ENCODE assay signal across 11 cellular contexts in genomic region chr22:50612715-50613221, GRCh38. TPM values are rescaled to one million over a fixed set of nuclear protein-coding genes. Genes with fewer than 3 reads are reported as not detected.
DNase-seq lines count a peak whose midpoint lies in the region; ATAC-seq, FAIRE-seq and TF ChIP-seq lines count a peak whose summit lies in the region.
"Had no signal": no experiment of that assay in that cellular context is flagged by ENCODE, and none has a peak within 500 bp of the region (broad histone marks: within the 10 kb centered on the region; RNA-seq: fewer than 3 reads in every experiment).

No MANE protein-coding gene starts in this region.

- no peak for TF ChIP-seq POLR2A in GM12878 (IDR thresholded peaks at IDR 0.05; ENCODE audit: low read depth, low read length)

- TF ChIP-seq RAD21 in GM12878 (IDR thresholded peaks at IDR 0.05; ENCODE audit: insufficient read depth, low read depth, low read length), result no peak

- H3K36me3 ChIP-seq in H7 (replicated peaks; ENCODE audit: control insufficient read depth, insufficient read depth, low read length) (no peaks in the 10 kb centered on the region), GM12878 (ENCODE audit: control insufficient read depth in 2 of 2, insufficient read depth in 2 of 2, low read length in 1 of 2) (no peaks in the 10 kb centered on the region), mucosa of rectum (ENCODE audit: control insufficient read depth in 2 of 2, insufficient read depth in 2 of 2, low read length in 2 of 2) (no peaks in the 10 kb centered on the region)

- H3K9ac ChIP-seq in GM12878 (ENCODE audit: control insufficient read depth, insufficient read depth, low read length), result no peak overlapping the region
- H3K9ac ChIP-seq in mucosa of rectum (ENCODE audit: low read depth in 1 of 2, low read length in 2 of 2), result peak overlapping the region; percentile 14 to 74

- no peaks in the 10 kb centered on the region for H4K20me1 ChIP-seq in GM12878 (ENCODE audit: control insufficient read depth, insufficient read depth)

- H3K9me3 ChIP-seq in GM12878 (replicated peaks; ENCODE audit: control insufficient read depth, insufficient read depth, low read length) (no peaks in the 10 kb centered on the region), mucosa of rectum (ENCODE audit: control insufficient read depth in 2 of 2, low read length in 2 of 2) (no peaks in the 10 kb centered on the region)

- no peak overlapping the region for H3K4me2 ChIP-seq in GM12878 (ENCODE audit: control insufficient read depth, insufficient read depth)

- SMC1A ChIA-PET in GM12878 (lab: Charles Lee; ENCODE audit: uncharacterized antibody, unreplicated experiment), result interaction anchor here (0.6 kb wide), 1 partner anchor 105 kb away, joined by 3 read pairs; the partner anchor contains the start of genes LMF2 and NCAPH2

- H2AFZ ChIP-seq in GM12878 (ENCODE audit: control insufficient read depth, low read depth, low read length), result no peak overlapping the region

- RAD21 ChIA-PET in GM12878 (lab: Charles Lee; ENCODE audit: unreplicated experiment), result interaction anchor here (1.2 kb wide), 1 partner anchor 72 kb away, joined by 3 read pairs; no protein-coding TSS in a partner anchor

- no peaks in the 10 kb centered on the region for H3K4me1 ChIP-seq in GM12878 (ENCODE audit: control insufficient read depth, insufficient read depth, low read length)
- peaks cover 9 to 12% of the 10 kb centered on the region in 2 donors for H3K4me1 ChIP-seq in mucosa of rectum (ENCODE audit: control insufficient read depth in 2 of 2, insufficient read depth in 2 of 2, low read length in 2 of 2)

- BruUV-seq in GM12878 (replicated peaks; lab: Mats Ljungman, UMichigan), result no TSS peak

- 33% methylated on average over 12 of the region's 22 CpGs for WGBS in GM12878 (ENCODE audit: insufficient coverage, insufficient replicate concordance, low lambda C conversion rate, missing lambda C conversion rate)

- no peak for FAIRE-seq in GM12878 (lab: Jason Lieb, UNC)

- CTCF ChIA-PET in GM12878 (lab: Yijun Ruan, JAX), result interaction anchor here (0.6 to 2.2 kb wide), 2 partner anchors 9 to 118 kb away, joined by 3 to 10 read pairs; no protein-coding TSS in a partner anchor

- POLR2A ChIA-PET in GM12878 (lab: Charles Lee), result no interaction called here

- in situ Hi-C loops in GM12878 (cut with MboI), result loop anchor here (10.0 kb wide), 1 partner anchor 358 kb away; the partner anchor contains the start of gene HDAC10

- no peak overlapping the region for H3K27ac ChIP-seq in GM12878 (ENCODE audit: control insufficient read depth, insufficient read depth)
- peak overlapping the region; percentile 86 to 88 for H3K27ac ChIP-seq in mucosa of rectum (ENCODE audit: low read depth in 2 of 2, low read length in 2 of 2)

- no peak for TF ChIP-seq CTCF in GM12878 (IDR thresholded peaks at IDR 0.05 in 2 of 3, conservative IDR thresholded peaks at IDR 0.05 in 1 of 3; ENCODE audit: control insufficient read depth in 2 of 3, extremely low read depth in 1 of 3, insufficient read depth in 1 of 3, low read depth in 3 of 3, low read length in 3 of 3)

- H3K4me3 ChIP-seq in H7 (ENCODE audit: insufficient read depth, low read depth, low read length), result no peak overlapping the region
- H3K4me3 ChIP-seq in GM12878, result no peak overlapping the region
- peak overlapping the region; percentile 6 to 31 for H3K4me3 ChIP-seq in mucosa of rectum (ENCODE audit: low read length in 2 of 2)

- intact Hi-C loops in GM12878 (cut with micrococcal nuclease; ENCODE audit: unreplicated experiment), result no loop called here

- peaks cover 8% of the 10 kb centered on the region; the same call in 1 of the 2 replicates for H3K27me3 ChIP-seq in H7 (ENCODE audit: control insufficient read depth, insufficient read depth, low read length)
- H3K27me3 ChIP-seq in GM12878 (replicated peaks in 1 of 2; ENCODE audit: control insufficient read depth in 2 of 2, insufficient read depth in 2 of 2, low read length in 1 of 2), result no peaks in the 10 kb centered on the region; a peak in 1 of 4 replicates
- peaks cover 0 to 3% of the 10 kb centered on the region in 2 donors for H3K27me3 ChIP-seq in mucosa of rectum (ENCODE audit: control insufficient read depth in 2 of 2, insufficient read depth in 2 of 2, low read length in 2 of 2)

- ATAC-seq in GM12878 (peak; percentile 83), HG02588 (IDR thresholded peaks at IDR 0.05; ENCODE audit: unreplicated experiment) (no peak)

- H3K79me2 ChIP-seq in GM12878 (ENCODE audit: control insufficient read depth, insufficient read depth, low read length), result no peaks in the 10 kb centered on the region

- TF ChIP-seq EP300 in GM12878 (IDR thresholded peaks at IDR 0.05; ENCODE audit: borderline replicate concordance in 1 of 2, control insufficient read depth in 1 of 2, low read depth in 2 of 2, low read length in 2 of 2), result no peak

- DNase-seq in DMS53 (lab: John Stamatoyannopoulos, UW), result peak; percentile 59
- DNase-seq in DMS53 treated with DMSO at 0.1 percent for 48 hours (lab: John Stamatoyannopoulos, UW; ENCODE audit: unreplicated experiment), result no peak
- peak; percentile 98 for DNase-seq in H7
- no peak for DNase-seq in GM12878 (ENCODE audit: low read depth, low spot score)
- DNase-seq in C1 segment of cervical spinal cord (lab: John Stamatoyannopoulos, UW), result no peak
- DNase-seq in NCI-H446 (lab: John Stamatoyannopoulos, UW), result no peak
- DNase-seq: 8988T, foreskin melanocyte, NCI-H187 treated with DMSO at 0.1 percent for 48 hours had no signal

RNA-seq across cellular contexts. Expression of gene MAPK8IP2, which starts 12.2 kb away (rescaled TPM):
- total RNA-seq in H7 (2014; rRNA removed; shearing (Covaris generic)), result 1.7 and 3.4 TPM in 2 replicates
- total RNA-seq in GM12878 (2013; cell fraction: nucleolus; rRNA removed), result 0.07 and 0.15 TPM in 2 replicates
- total RNA-seq in GM12878 (2014; rRNA removed), result 0.11 TPM in 2 replicates
- total RNA-seq in GM12878 (2014; rRNA removed; fragmentation: Illumina TruSeq; extraction: Trizol), result 0.04 and 0.05 TPM in 2 replicates
- 0.13 and 0.21 TPM in 2 replicates for total RNA-seq in GM12878 (2021)
- polyA plus RNA-seq in GM12878 (2011; ENCODE audit: low read depth), result 0.08 TPM
- polyA plus RNA-seq in GM12878 (2011; rRNA removed), result 0.01 and 0.03 TPM in 2 replicates
- 0.03 and 0.04 TPM in 2 replicates for polyA plus RNA-seq in GM12878 (2011; cell fraction: cytosol; rRNA removed)
- 0.13 and 0.25 TPM in 2 replicates for polyA plus RNA-seq in GM12878 (2011; cell fraction: nucleus; rRNA removed)
- polyA plus RNA-seq in GM12878 (2012), result 0.11 TPM in 2 replicates
- 0.01 TPM in 1 of 2 replicates, not detected in the other for polyA plus RNA-seq in GM12878 (2014; fragmentation: Illumina TruSeq; extraction: Trizol)
- polyA plus RNA-seq in GM12878 (2014; fragmentation: Nextera tagmentation; extraction: Ambion mirVana), result not detected
- 0.08 and 0.13 TPM in 2 replicates for polyA plus RNA-seq in GM12878 (2014; rRNA removed)
- not detected for polyA plus RNA-seq in GM12878 (2016; fragmentation: Nextera tagmentation; extraction: Ambion mirVana)
- polyA minus RNA-seq in GM12878 (2011; rRNA and poly(A)+ RNA removed), result 0.05 TPM in 1 of 2 replicates, not detected in the other
- not detected in 2 replicates for polyA minus RNA-seq in GM12878 (2011; cell fraction: cytosol; rRNA and poly(A)+ RNA removed)
- 0.10 TPM in 1 of 2 replicates, not detected in the other for polyA minus RNA-seq in GM12878 (2011; cell fraction: nucleus; rRNA and poly(A)+ RNA removed)

RNA-seq across cellular contexts. Expression of gene ARSA, which starts 15.2 kb away (rescaled TPM):
- 9.5 and 11.3 TPM in 2 replicates for total RNA-seq in H7 (2014; rRNA removed; shearing (Covaris generic))
- 16.9 and 17.4 TPM in 2 replicates for total RNA-seq in GM12878 (2013; cell fraction: nucleolus; rRNA removed)
- total RNA-seq in GM12878 (2014; rRNA removed) (16.7 and 18.9 TPM in 2 replicates), GM12878 (2014; rRNA removed; fragmentation: Illumina TruSeq; extraction: Trizol) (3.2 and 3.7 TPM in 2 replicates), GM12878 (2021) (24.5 and 26.3 TPM in 2 replicates)
- polyA plus RNA-seq in GM12878 (2011; ENCODE audit: low read depth), result 4.9 TPM
- polyA plus RNA-seq in GM12878 (2011; rRNA removed) (1.3 and 5.4 TPM in 2 replicates), GM12878 (2014; fragmentation: Illumina TruSeq; extraction: Trizol) (0.21 and 2.6 TPM in 2 replicates), GM12878 (2014; fragmentation: Nextera tagmentation; extraction: Ambion mirVana) (1 to 10 TPM in 1 of 2 experiments, under 1 TPM in 1; 0.39 to 1.7 TPM), GM12878 (2014; rRNA removed) (22.1 and 24.3 TPM in 2 replicates), GM12878 (2016; fragmentation: Nextera tagmentation; extraction: Ambion mirVana) (10 to 100 TPM; 14.2 to 14.3 TPM)
- polyA plus RNA-seq in GM12878 (2011; cell fraction: cytosol; rRNA removed), result 5.4 and 8.9 TPM in 2 replicates
- 63.6 and 77.8 TPM in 2 replicates for polyA plus RNA-seq in GM12878 (2011; cell fraction: nucleus; rRNA removed)
- 15.5 and 16.4 TPM in 2 replicates for polyA plus RNA-seq in GM12878 (2012)
- 1.7 and 3.0 TPM in 2 replicates for polyA minus RNA-seq in GM12878 (2011; rRNA and poly(A)+ RNA removed)
- 2.9 and 4.7 TPM in 2 replicates for polyA minus RNA-seq in GM12878 (2011; cell fraction: cytosol; rRNA and poly(A)+ RNA removed)
- polyA minus RNA-seq in GM12878 (2011; cell fraction: nucleus; rRNA and poly(A)+ RNA removed), result 11.1 and 20.8 TPM in 2 replicates

RNA-seq across cellular contexts. Expression of gene CHKB, which starts 30.1 kb away (rescaled TPM):
- total RNA-seq in H7 (2014; rRNA removed; shearing (Covaris generic)), result 42.1 and 54.5 TPM in 2 replicates
- total RNA-seq in GM12878 (2013; cell fraction: nucleolus; rRNA removed), result 97.2 and 101 TPM in 2 replicates
- 53.5 and 58.4 TPM in 2 replicates for total RNA-seq in GM12878 (2014; rRNA removed)
- total RNA-seq in GM12878 (2014; rRNA removed; fragmentation: Illumina TruSeq; extraction: Trizol), result 36.4 and 37.9 TPM in 2 replicates
- total RNA-seq in GM12878 (2021), result 57.5 and 62.4 TPM in 2 replicates
- polyA plus RNA-seq in GM12878 (2011; ENCODE audit: low read depth), result 44.0 TPM
- polyA plus RNA-seq in GM12878 (2011; rRNA removed), result 46.7 and 56.3 TPM in 2 replicates
- polyA plus RNA-seq in GM12878 (2011; cell fraction: cytosol; rRNA removed), result 45.3 and 53.9 TPM in 2 replicates
- polyA plus RNA-seq in GM12878 (2011; cell fraction: nucleus; rRNA removed), result 254 and 292 TPM in 2 replicates
- 62.2 and 66.5 TPM in 2 replicates for polyA plus RNA-seq in GM12878 (2012)
- polyA plus RNA-seq in GM12878 (2014; fragmentation: Illumina TruSeq; extraction: Trizol), result 59.5 and 67.9 TPM in 2 replicates
- polyA plus RNA-seq in GM12878 (2014; fragmentation: Nextera tagmentation; extraction: Ambion mirVana), result 10 to 100 TPM in 1 of 2 experiments, 1 to 10 TPM in 1; 10.0 to 20.6 TPM
- polyA plus RNA-seq in GM12878 (2014; rRNA removed), result 85.9 and 93.9 TPM in 2 replicates
- polyA plus RNA-seq in GM12878 (2016; fragmentation: Nextera tagmentation; extraction: Ambion mirVana), result 10 to 100 TPM; 39.0 to 57.6 TPM
- 11.6 and 22.6 TPM in 2 replicates for polyA minus RNA-seq in GM12878 (2011; rRNA and poly(A)+ RNA removed)
- 8.3 and 11.9 TPM in 2 replicates for polyA minus RNA-seq in GM12878 (2011; cell fraction: cytosol; rRNA and poly(A)+ RNA removed)
- polyA minus RNA-seq in GM12878 (2011; cell fraction: nucleus; rRNA and poly(A)+ RNA removed), result 30.1 and 48.3 TPM in 2 replicates

RNA-seq across cellular contexts. Expression of gene CPT1B, which starts 34.5 kb away (rescaled TPM):
- 24.0 and 27.6 TPM in 2 replicates for total RNA-seq in H7 (2014; rRNA removed; shearing (Covaris generic))
- 75.2 and 82.7 TPM in 2 replicates for total RNA-seq in GM12878 (2013; cell fraction: nucleolus; rRNA removed)
- 28.3 and 28.9 TPM in 2 replicates for total RNA-seq in GM12878 (2014; rRNA removed)
- 12.0 and 13.6 TPM in 2 replicates for total RNA-seq in GM12878 (2014; rRNA removed; fragmentation: Illumina TruSeq; extraction: Trizol)
- 37.0 and 40.8 TPM in 2 replicates for total RNA-seq in GM12878 (2021)
- 29.0 TPM for polyA plus RNA-seq in GM12878 (2011; ENCODE audit: low read depth)
- polyA plus RNA-seq in GM12878 (2011; rRNA removed), result 26.0 and 36.2 TPM in 2 replicates
- 30.5 and 42.8 TPM in 2 replicates for polyA plus RNA-seq in GM12878 (2011; cell fraction: cytosol; rRNA removed)
- polyA plus RNA-seq in GM12878 (2011; cell fraction: nucleus; rRNA removed), result 387 and 439 TPM in 2 replicates
- 44.1 and 46.1 TPM in 2 replicates for polyA plus RNA-seq in GM12878 (2012)
- 21.0 and 24.5 TPM in 2 replicates for polyA plus RNA-seq in GM12878 (2014; fragmentation: Illumina TruSeq; extraction: Trizol)
- polyA plus RNA-seq in GM12878 (2014; fragmentation: Nextera tagmentation; extraction: Ambion mirVana), result 1 to 10 TPM; 3.5 to 5.7 TPM
- 51.1 and 54.0 TPM in 2 replicates for polyA plus RNA-seq in GM12878 (2014; rRNA removed)
- 10 to 100 TPM; 11.5 to 19.0 TPM for polyA plus RNA-seq in GM12878 (2016; fragmentation: Nextera tagmentation; extraction: Ambion mirVana)
- 9.7 and 19.9 TPM in 2 replicates for polyA minus RNA-seq in GM12878 (2011; rRNA and poly(A)+ RNA removed)
- 3.0 and 5.3 TPM in 2 replicates for polyA minus RNA-seq in GM12878 (2011; cell fraction: cytosol; rRNA and poly(A)+ RNA removed)
- polyA minus RNA-seq in GM12878 (2011; cell fraction: nucleus; rRNA and poly(A)+ RNA removed), result 29.0 and 38.0 TPM in 2 replicates

RNA-seq across cellular contexts. Expression of gene SYCE3, which starts 50.0 kb away (rescaled TPM):
- not detected in 2 replicates for total RNA-seq in H7 (2014; rRNA removed; shearing (Covaris generic))
- total RNA-seq in GM12878 (2013; cell fraction: nucleolus; rRNA removed), result not detected in 2 replicates
- total RNA-seq in GM12878 (2014; rRNA removed) (not detected in 2 replicates), GM12878 (2014; rRNA removed; fragmentation: Illumina TruSeq; extraction: Trizol) (0.76 TPM in 1 of 2 replicates, not detected in the other), GM12878 (2021) (not detected in 2 replicates)
- not detected for polyA plus RNA-seq in GM12878 (2011; ENCODE audit: low read depth)
- polyA plus RNA-seq in GM12878 (2011; rRNA removed) (0.79 and 1.1 TPM in 2 replicates), GM12878 (2014; fragmentation: Illumina TruSeq; extraction: Trizol) (0.38 TPM in 1 of 2 replicates, not detected in the other), GM12878 (2014; fragmentation: Nextera tagmentation; extraction: Ambion mirVana) (under 1 TPM; 0.76 to 0.91 TPM), GM12878 (2014; rRNA removed) (not detected in 2 replicates), GM12878 (2016; fragmentation: Nextera tagmentation; extraction: Ambion mirVana) (under 1 TPM in 1 of 2 experiments, not detected in 1; 0.43 TPM)
- 0.64 TPM in 2 replicates for polyA plus RNA-seq in GM12878 (2011; cell fraction: cytosol; rRNA removed)
- polyA plus RNA-seq in GM12878 (2011; cell fraction: nucleus; rRNA removed), result not detected in 2 replicates
- 1.6 and 1.8 TPM in 2 replicates for polyA plus RNA-seq in GM12878 (2012)
- not detected in 2 replicates for polyA minus RNA-seq in GM12878 (2011; rRNA and poly(A)+ RNA removed)
- not detected in 2 replicates for polyA minus RNA-seq in GM12878 (2011; cell fraction: cytosol; rRNA and poly(A)+ RNA removed)
- not detected in 2 replicates for polyA minus RNA-seq in GM12878 (2011; cell fraction: nucleus; rRNA and poly(A)+ RNA removed)

Comparison
In these comparisons a context has a peak if more than half of its experiments do, and no peak if none do; other contexts are left out.
1. DNase-seq: peak in DMS53 (single experiment) and H7 (single experiment); none in DMS53 treated with DMSO at 0.1 percent for 48 hours (single experiment), GM12878 (single experiment), C1 segment of cervical spinal cord (0 of 14) and NCI-H446 (0 of 2).
2. H3K4me3 ChIP-seq: peak in mucosa of rectum (2 of 2); none in H7 (single experiment) and GM12878 (single experiment).